In genomic region chr7:91069146-91069545, GRCh38 we compare ENCODE assay signal across 8 cellular contexts.
"Had no signal": no experiment of that assay in that cellular context is flagged by ENCODE, and none has a peak within 500 bp of the region (broad histone marks: within the 10 kb centered on the region; RNA-seq: fewer than 3 reads in every experiment).

No MANE protein-coding gene starts in this region.

- H3K4me2 ChIP-seq: GM23338 had no signal

- H2AFZ ChIP-seq: GM23248, GM23338 had no signal

- H3K9me3 ChIP-seq: HAP-1 had no signal

- H3K36me3 ChIP-seq: HAP-1 had no signal

- ATAC-seq: GM23338, HCT116 had no signal

- H3K9ac ChIP-seq: GM23248 had no signal

- DNase-seq: H7, H9, HCEC 1CT, HFFc6 had no signal

- H3K4me3 ChIP-seq: GM23248, GM23338, HAP-1 had no signal

- H3K27ac ChIP-seq: GM23248 had no signal
